In the genomic region with DNA sequence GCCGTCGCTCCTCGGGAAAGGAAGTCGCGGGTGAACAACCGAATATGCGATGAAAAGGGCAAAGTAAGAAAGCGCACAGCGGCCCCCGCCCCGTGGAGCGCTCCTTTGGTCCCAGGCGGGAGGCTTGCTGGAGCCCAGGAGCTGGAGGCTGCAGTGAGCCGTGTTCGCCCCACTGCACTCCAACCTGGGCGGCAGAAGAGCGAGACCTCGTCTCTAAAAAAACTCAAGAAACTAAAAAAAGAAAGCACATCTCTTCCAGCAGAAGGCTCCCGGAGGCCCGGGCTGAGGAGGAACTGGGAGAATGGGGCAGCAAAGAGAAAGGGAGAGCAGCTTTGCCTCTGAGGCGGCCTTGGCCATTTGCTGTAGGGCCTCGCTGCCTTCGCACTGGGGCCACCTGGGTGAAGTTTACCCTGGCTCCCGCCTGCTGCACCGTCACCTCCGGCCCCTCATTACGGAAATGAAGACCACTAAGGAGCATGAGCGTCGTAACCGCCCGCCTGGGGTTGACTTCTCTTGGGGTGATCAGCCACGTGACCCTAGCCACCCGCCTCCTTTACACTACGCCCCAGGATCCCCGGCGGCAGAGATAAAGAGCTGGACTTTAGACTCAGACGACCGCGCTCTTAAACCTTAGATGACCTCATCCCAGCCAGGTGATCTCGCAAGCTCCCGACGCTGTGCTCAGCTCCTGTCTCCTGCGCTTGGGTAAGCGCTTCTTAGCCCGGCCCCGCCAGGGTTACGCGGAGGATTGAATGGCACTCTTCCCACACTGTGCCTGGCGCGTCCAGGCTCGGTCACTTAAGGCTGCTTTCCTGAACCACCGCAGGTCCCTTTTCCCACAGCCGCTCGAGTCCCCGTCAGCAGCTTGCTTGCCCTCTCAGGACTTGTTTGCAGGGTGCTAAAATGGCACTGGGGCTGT, we compare ENCODE assay signal across 9 cellular contexts.
DNase-seq lines count a peak whose midpoint lies in the region; ATAC-seq and TF ChIP-seq lines count a peak whose summit lies in the region.
"Had no signal": no experiment of that assay in that cellular context is flagged by ENCODE, and none has a peak within 500 bp of the region (broad histone marks: within the 10 kb centered on the region; RNA-seq: fewer than 3 reads in every experiment).

No MANE protein-coding gene starts in this region.

- CTCF ChIA-PET in SK-N-SH (lab: Yijun Ruan, JAX), result interaction anchor here (0.8 to 1.5 kb wide), 5 partner anchors 120 to 324 kb away, joined by 3 read pairs; no protein-coding TSS in a partner anchor

- ATAC-seq in HG03103 (IDR thresholded peaks at IDR 0.05; ENCODE audit: low read depth, unreplicated experiment) (peak; percentile 55), left cardiac atrium (peak; percentile 80 to 89)
- ATAC-seq in activated T-cell treated with anti-CD3 and anti-CD28 coated beads, Interleukin-2, amount 50 U/mL, for 72 hours (replicated peaks in 1 of 2), result peak; percentile 77 to 78

- H3K9me3 Mint-ChIP-seq in activated T-cell treated with anti-CD3 and anti-CD28 coated beads, Interleukin-2, amount 50 U/mL, for 72 hours, result peaks cover 0 to 3% of the 10 kb centered on the region in 2 donors
- H3K9me3 Mint-ChIP-seq in progenitor cell of endocrine pancreas (ENCODE audit: low read depth), result peaks cover 18% of the 10 kb centered on the region

- POLR2A ChIA-PET in SK-N-SH (lab: Yijun Ruan, JAX), result no interaction called here

- no peak overlapping the region for H2AFZ ChIP-seq in SK-N-SH (ENCODE audit: low read depth)

- H3K36me3 ChIP-seq in SK-N-SH (replicated peaks in 1 of 2; ENCODE audit: control insufficient read depth in 1 of 2, insufficient read depth in 2 of 2, low read length in 1 of 2), result no peaks in the 10 kb centered on the region

- TF ChIP-seq EP300 in SK-N-SH (IDR thresholded peaks at IDR 0.05; ENCODE audit: borderline replicate concordance in 1 of 2, low read depth in 1 of 2, low read length in 1 of 2), result no peak

- TF ChIP-seq CTCF in progenitor cell of endocrine pancreas (IDR thresholded peaks at IDR 0.05; ENCODE audit: unreplicated experiment) (no peak), SK-N-SH (IDR thresholded peaks at IDR 0.05) (no peak)

- H3K9me2 ChIP-seq in SK-N-SH, result no peaks in the 10 kb centered on the region

- TF ChIP-seq RAD21 in SK-N-SH (IDR thresholded peaks at IDR 0.05; ENCODE audit: low read length), result no peak

- H3K4me3 Mint-ChIP-seq in activated T-cell treated with anti-CD3 and anti-CD28 coated beads, Interleukin-2, amount 50 U/mL, for 72 hours, result peak overlapping the region; percentile 81 to 86
- peak overlapping the region; percentile 70 for H3K4me3 Mint-ChIP-seq in progenitor cell of endocrine pancreas (ENCODE audit: low read depth)

- peaks cover 19% of the 10 kb centered on the region for H3K27me3 Mint-ChIP-seq in activated T-cell treated with anti-CD3 and anti-CD28 coated beads, Interleukin-2, amount 50 U/mL, for 72 hours (ENCODE audit: low read depth)
- peaks cover 4% of the 10 kb centered on the region for H3K27me3 Mint-ChIP-seq in progenitor cell of endocrine pancreas

- H3K4me1 Mint-ChIP-seq in activated T-cell treated with anti-CD3 and anti-CD28 coated beads, Interleukin-2, amount 50 U/mL, for 72 hours (ENCODE audit: low read depth), result peaks cover 17% of the 10 kb centered on the region
- peaks cover 12% of the 10 kb centered on the region for H3K4me1 Mint-ChIP-seq in progenitor cell of endocrine pancreas (ENCODE audit: low read depth)

- H3K36me3 Mint-ChIP-seq in activated T-cell treated with anti-CD3 and anti-CD28 coated beads, Interleukin-2, amount 50 U/mL, for 72 hours (ENCODE audit: insufficient read depth in 2 of 2), result peaks cover 0 to 8% of the 10 kb centered on the region in 2 donors
- H3K36me3 Mint-ChIP-seq in progenitor cell of endocrine pancreas (ENCODE audit: insufficient read depth), result no peaks in the 10 kb centered on the region

- no peak overlapping the region for H3K4me2 ChIP-seq in SK-N-SH

- no peak overlapping the region for H3K27ac ChIP-seq in SK-N-SH (ENCODE audit: low read depth in 2 of 2, low read length in 1 of 2)
- H3K27ac ChIP-seq: VCaP had no signal

- peak; percentile 28 for DNase-seq in activated CD4-positive, alpha-beta T cell treated with anti-CD3 and anti-CD28 coated beads for 48 hours
- no peak for DNase-seq in activated CD4-positive, alpha-beta T cell treated with anti-CD3 and anti-CD28 coated beads, Interleukin-2, amount 50 U/mL, for 4 hours
- DNase-seq in activated T-cell treated with anti-CD3 and anti-CD28 coated beads, Interleukin-2, amount 50 U/mL, for 72 hours, result peak; percentile 22 to 28
- peak; percentile 42 for DNase-seq in left cardiac atrium
- peak; percentile 36 for DNase-seq in progenitor cell of endocrine pancreas (ENCODE audit: low spot score, unreplicated experiment)
- DNase-seq in SK-N-SH, result no peak
- DNase-seq in Kasumi-1 (lab: John Stamatoyannopoulos, UW), result no peak

- intact Hi-C loops in left cardiac atrium (cut with DNase I), result no loop called here

- no peak overlapping the region for H3K9ac ChIP-seq in SK-N-SH

- no peaks in the 10 kb centered on the region for H4K20me1 ChIP-seq in SK-N-SH (ENCODE audit: insufficient read depth)

- H3K4me3 ChIP-seq in SK-N-SH (ENCODE audit: low read depth in 2 of 2, low read length in 1 of 2), result no peak overlapping the region

- H3K4me1 ChIP-seq in SK-N-SH (ENCODE audit: control insufficient read depth in 1 of 2, insufficient read depth in 2 of 2, low read depth in 1 of 2, low read length in 1 of 2), result no peaks in the 10 kb centered on the region

- H3K27me3 ChIP-seq in SK-N-SH (ENCODE audit: insufficient read depth), result no peaks in the 10 kb centered on the region

- H3F3A ChIP-seq in SK-N-SH (replicated peaks; ENCODE audit: insufficient read depth), result no peaks in the 10 kb centered on the region

- H3K27ac Mint-ChIP-seq in activated T-cell treated with anti-CD3 and anti-CD28 coated beads, Interleukin-2, amount 50 U/mL, for 72 hours, result no peak overlapping the region
- H3K27ac Mint-ChIP-seq in progenitor cell of endocrine pancreas, result peak overlapping the region; percentile 95

- no peaks in the 10 kb centered on the region for H3K9me3 ChIP-seq in SK-N-SH

- H3K79me2 ChIP-seq in SK-N-SH (ENCODE audit: insufficient read depth), result no peaks in the 10 kb centered on the region

- 93% methylated on average over 38 of the region's 55 CpGs for WGBS in SK-N-SH (ENCODE audit: low lambda C conversion rate)

TF ChIP-seq in SK-N-SH, 30 proteins besides CTCF, POLR2A, EP300 and RAD21:
- TF ChIP-seq, protein P1, sequence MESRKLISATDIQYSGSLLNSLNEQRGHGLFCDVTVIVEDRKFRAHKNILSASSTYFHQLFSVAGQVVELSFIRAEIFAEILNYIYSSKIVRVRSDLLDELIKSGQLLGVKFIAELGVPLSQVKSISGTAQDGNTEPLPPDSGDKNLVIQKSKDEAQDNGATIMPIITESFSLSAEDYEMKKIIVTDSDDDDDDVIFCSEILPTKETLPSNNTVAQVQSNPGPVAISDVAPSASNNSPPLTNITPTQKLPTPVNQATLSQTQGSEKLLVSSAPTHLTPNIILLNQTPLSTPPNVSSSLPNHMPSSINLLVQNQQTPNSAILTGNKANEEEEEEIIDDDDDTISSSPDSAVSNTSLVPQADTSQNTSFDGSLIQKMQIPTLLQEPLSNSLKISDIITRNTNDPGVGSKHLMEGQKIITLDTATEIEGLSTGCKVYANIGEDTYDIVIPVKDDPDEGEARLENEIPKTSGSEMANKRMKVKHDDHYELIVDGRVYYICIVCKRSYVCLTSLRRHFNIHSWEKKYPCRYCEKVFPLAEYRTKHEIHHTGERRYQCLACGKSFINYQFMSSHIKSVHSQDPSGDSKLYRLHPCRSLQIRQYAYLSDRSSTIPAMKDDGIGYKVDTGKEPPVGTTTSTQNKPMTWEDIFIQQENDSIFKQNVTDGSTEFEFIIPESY (IDR thresholded peaks at IDR 0.05; ENCODE audit: borderline replicate concordance, low read depth), result no peak
- TF ChIP-seq, protein P2, sequence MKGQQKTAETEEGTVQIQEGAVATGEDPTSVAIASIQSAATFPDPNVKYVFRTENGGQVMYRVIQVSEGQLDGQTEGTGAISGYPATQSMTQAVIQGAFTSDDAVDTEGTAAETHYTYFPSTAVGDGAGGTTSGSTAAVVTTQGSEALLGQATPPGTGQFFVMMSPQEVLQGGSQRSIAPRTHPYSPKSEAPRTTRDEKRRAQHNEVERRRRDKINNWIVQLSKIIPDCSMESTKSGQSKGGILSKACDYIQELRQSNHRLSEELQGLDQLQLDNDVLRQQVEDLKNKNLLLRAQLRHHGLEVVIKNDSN (IDR thresholded peaks at IDR 0.05; ENCODE audit: borderline replicate concordance, low read depth), result no peak
- TF ChIP-seq RXRA (IDR thresholded peaks at IDR 0.05; ENCODE audit: borderline replicate concordance, low read depth) (no peak), TEAD4 (IDR thresholded peaks at IDR 0.05; ENCODE audit: borderline replicate concordance, insufficient read depth) (no peak), EZH2phosphoT487 (IDR thresholded peaks at IDR 0.05; ENCODE audit: borderline replicate concordance, low read depth) (no peak), YY1 (IDR thresholded peaks at IDR 0.05; ENCODE audit: low read depth) (no peak), ELF1 (IDR thresholded peaks at IDR 0.05) (no peak)
- TF ChIP-seq, protein P3, sequence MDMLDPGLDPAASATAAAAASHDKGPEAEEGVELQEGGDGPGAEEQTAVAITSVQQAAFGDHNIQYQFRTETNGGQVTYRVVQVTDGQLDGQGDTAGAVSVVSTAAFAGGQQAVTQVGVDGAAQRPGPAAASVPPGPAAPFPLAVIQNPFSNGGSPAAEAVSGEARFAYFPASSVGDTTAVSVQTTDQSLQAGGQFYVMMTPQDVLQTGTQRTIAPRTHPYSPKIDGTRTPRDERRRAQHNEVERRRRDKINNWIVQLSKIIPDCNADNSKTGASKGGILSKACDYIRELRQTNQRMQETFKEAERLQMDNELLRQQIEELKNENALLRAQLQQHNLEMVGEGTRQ (IDR thresholded peaks at IDR 0.05; ENCODE audit: borderline replicate concordance, low read depth, low read length), result no peak

Comparison
In these comparisons a context has a peak if more than half of its experiments do, and no peak if none do; other contexts are left out.
1. DNase-seq: peak in activated CD4-positive, alpha-beta T cell treated with anti-CD3 and anti-CD28 coated beads for 48 hours (single experiment), activated T-cell treated with anti-CD3 and anti-CD28 coated beads, Interleukin-2, amount 50 U/mL, for 72 hours (2 of 2), left cardiac atrium (single experiment) and progenitor cell of endocrine pancreas (single experiment); none in activated CD4-positive, alpha-beta T cell treated with anti-CD3 and anti-CD28 coated beads, Interleukin-2, amount 50 U/mL, for 4 hours (0 of 2), SK-N-SH (single experiment) and Kasumi-1 (0 of 2).
2. Peak in every context shown above with its lines, with median percentiles within 50 percentile points of each other: ATAC-seq.